ENCODE assay signal across 18 cellular contexts in genomic region chr18:44458777-44459176, GRCh38.
DNase-seq lines count a peak whose midpoint lies in the region; ATAC-seq and TF ChIP-seq lines count a peak whose summit lies in the region.
"Had no signal": no experiment of that assay in that cellular context is flagged by ENCODE, and none has a peak within 500 bp of the region (broad histone marks: within the 10 kb centered on the region; RNA-seq: fewer than 3 reads in every experiment).

No MANE protein-coding gene starts in this region.

- H3K9me3 ChIP-seq in adipocyte (ENCODE audit: control insufficient read depth, low read length) = no peaks in the 10 kb centered on the region
- H3K9me3 ChIP-seq: testis had no signal

- no peak for DNase-seq in activated naive CD8-positive, alpha-beta T cell treated with anti-CD3 and anti-CD28 coated beads, Interleukin-2, amount 50 U/mL, for 24 hours
- no peak for DNase-seq in activated naive CD8-positive, alpha-beta T cell treated with anti-CD3 and anti-CD28 coated beads for 36 hours
- DNase-seq in adipocyte (ENCODE audit: low read depth) (peak; percentile 71), foreskin fibroblast (peak; percentile 82 to 91), hypothalamus (lab: John Stamatoyannopoulos, UW) (no peak), posterior vena cava (ENCODE audit: low spot score) (no peak)
- DNase-seq in activated CD8-positive, alpha-beta memory T cell treated with anti-CD3 and anti-CD28 coated beads, Interleukin-2, amount 10 ng/mL, durations not matched to agents 7 days and 5 days = no peak
- DNase-seq: DND-41, hippocampal formation, NCI-H1105 treated with DMSO at 0.1 percent for 48 hours, NCI-H524, testis, WERI-Rb-1 had no signal

- H3K36me3 ChIP-seq in adipocyte (ENCODE audit: control insufficient read depth, insufficient read depth, low read length, severe bottlenecking) = no peaks in the 10 kb centered on the region
- H3K36me3 ChIP-seq: WERI-Rb-1 had no signal

- intact Hi-C loops in posterior vena cava (cut with DNase I) = no loop called here

- H3K27ac Mint-ChIP-seq in activated naive CD8-positive, alpha-beta T cell treated with anti-CD3 and anti-CD28 coated beads, Interleukin-2, amount 50 U/mL, for 24 hours = no peak overlapping the region
- no peak overlapping the region for H3K27ac Mint-ChIP-seq in activated naive CD8-positive, alpha-beta T cell treated with anti-CD3 and anti-CD28 coated beads for 36 hours
- no peak overlapping the region for H3K27ac Mint-ChIP-seq in activated CD8-positive, alpha-beta memory T cell treated with anti-CD3 and anti-CD28 coated beads, Interleukin-2, amount 10 ng/mL, durations not matched to agents 7 days and 5 days
- H3K27ac Mint-ChIP-seq: memory B cell, progenitor cell of endocrine pancreas had no signal

- no peaks in the 10 kb centered on the region for H3K4me1 ChIP-seq in adipocyte (ENCODE audit: control insufficient read depth, insufficient read depth, low read length)
- H3K4me1 ChIP-seq: testis had no signal

- CTCF ChIA-PET in activated CD8-positive, alpha-beta memory T cell treated with anti-CD3 and anti-CD28 coated beads, Interleukin-2, amount 10 ng/mL, durations not matched to agents 7 days and 5 days (lab: Charles Lee) = no interaction called here

- ATAC-seq in activated naive CD8-positive, alpha-beta T cell treated with anti-CD3 and anti-CD28 coated beads, Interleukin-2, amount 50 U/mL, for 24 hours = peak; percentile 63
- ATAC-seq in HG02763 (IDR thresholded peaks at IDR 0.05; ENCODE audit: unreplicated experiment) = no peak
- ATAC-seq in activated CD8-positive, alpha-beta memory T cell treated with anti-CD3 and anti-CD28 coated beads, Interleukin-2, amount 10 ng/mL, durations not matched to agents 7 days and 5 days = no peak
- ATAC-seq: Right ventricle myocardium inferior had no signal

- H3K27me3 Mint-ChIP-seq in activated naive CD8-positive, alpha-beta T cell treated with anti-CD3 and anti-CD28 coated beads, Interleukin-2, amount 50 U/mL, for 24 hours = no peaks in the 10 kb centered on the region
- H3K27me3 Mint-ChIP-seq in activated naive CD8-positive, alpha-beta T cell treated with anti-CD3 and anti-CD28 coated beads for 36 hours = no peaks in the 10 kb centered on the region
- H3K27me3 Mint-ChIP-seq in activated CD8-positive, alpha-beta memory T cell treated with anti-CD3 and anti-CD28 coated beads, Interleukin-2, amount 10 ng/mL, durations not matched to agents 7 days and 5 days = peaks cover 17% of the 10 kb centered on the region
- H3K27me3 Mint-ChIP-seq: central memory CD8-positive, alpha-beta T cell; memory B cell; progenitor cell of endocrine pancreas had no signal

- H3K27me3 ChIP-seq in adipocyte (replicated peaks; ENCODE audit: control insufficient read depth, insufficient read depth, low read length) = no peaks in the 10 kb centered on the region
- H3K27me3 ChIP-seq: testis had no signal

- no peaks in the 10 kb centered on the region for H3K36me3 Mint-ChIP-seq in activated naive CD8-positive, alpha-beta T cell treated with anti-CD3 and anti-CD28 coated beads, Interleukin-2, amount 50 U/mL, for 24 hours (ENCODE audit: low read depth)
- no peaks in the 10 kb centered on the region for H3K36me3 Mint-ChIP-seq in activated naive CD8-positive, alpha-beta T cell treated with anti-CD3 and anti-CD28 coated beads for 36 hours
- no peaks in the 10 kb centered on the region for H3K36me3 Mint-ChIP-seq in activated CD8-positive, alpha-beta memory T cell treated with anti-CD3 and anti-CD28 coated beads, Interleukin-2, amount 10 ng/mL, durations not matched to agents 7 days and 5 days
- H3K36me3 Mint-ChIP-seq: memory B cell had no signal

- no peak overlapping the region for H3K9ac ChIP-seq in adipocyte (ENCODE audit: low read length)

- H3K4me3 ChIP-seq in adipocyte (ENCODE audit: low read length) = no peak overlapping the region
- no peak overlapping the region for H3K4me3 ChIP-seq in foreskin fibroblast (ENCODE audit: low read depth in 1 of 2, low read length in 2 of 2)
- H3K4me3 ChIP-seq: testis had no signal

- no peak overlapping the region for H3K4me3 Mint-ChIP-seq in activated naive CD8-positive, alpha-beta T cell treated with anti-CD3 and anti-CD28 coated beads, Interleukin-2, amount 50 U/mL, for 24 hours
- no peak overlapping the region for H3K4me3 Mint-ChIP-seq in activated naive CD8-positive, alpha-beta T cell treated with anti-CD3 and anti-CD28 coated beads for 36 hours
- H3K4me3 Mint-ChIP-seq in activated CD8-positive, alpha-beta memory T cell treated with anti-CD3 and anti-CD28 coated beads, Interleukin-2, amount 10 ng/mL, durations not matched to agents 7 days and 5 days = no peak overlapping the region
- H3K4me3 Mint-ChIP-seq: central memory CD8-positive, alpha-beta T cell; memory B cell had no signal

- no peaks in the 10 kb centered on the region for H3K4me1 Mint-ChIP-seq in activated naive CD8-positive, alpha-beta T cell treated with anti-CD3 and anti-CD28 coated beads, Interleukin-2, amount 50 U/mL, for 24 hours
- no peaks in the 10 kb centered on the region for H3K4me1 Mint-ChIP-seq in activated naive CD8-positive, alpha-beta T cell treated with anti-CD3 and anti-CD28 coated beads for 36 hours
- H3K4me1 Mint-ChIP-seq in activated CD8-positive, alpha-beta memory T cell treated with anti-CD3 and anti-CD28 coated beads, Interleukin-2, amount 10 ng/mL, durations not matched to agents 7 days and 5 days = no peaks in the 10 kb centered on the region
- H3K4me1 Mint-ChIP-seq: central memory CD8-positive, alpha-beta T cell; memory B cell had no signal

- peak; percentile 17 for TF ChIP-seq CTCF in foreskin fibroblast (IDR thresholded peaks at IDR 0.05; ENCODE audit: low read depth, low read length)

- H3K9me3 Mint-ChIP-seq in activated naive CD8-positive, alpha-beta T cell treated with anti-CD3 and anti-CD28 coated beads, Interleukin-2, amount 50 U/mL, for 24 hours = no peaks in the 10 kb centered on the region
- H3K9me3 Mint-ChIP-seq in activated naive CD8-positive, alpha-beta T cell treated with anti-CD3 and anti-CD28 coated beads for 36 hours = no peaks in the 10 kb centered on the region
- no peaks in the 10 kb centered on the region for H3K9me3 Mint-ChIP-seq in activated CD8-positive, alpha-beta memory T cell treated with anti-CD3 and anti-CD28 coated beads, Interleukin-2, amount 10 ng/mL, durations not matched to agents 7 days and 5 days (ENCODE audit: low read depth)
- H3K9me3 Mint-ChIP-seq: central memory CD8-positive, alpha-beta T cell; memory B cell had no signal

Comparison
In these comparisons a context has a peak if more than half of its experiments do, and no peak if none do; other contexts are left out.
1. DNase-seq: peak in adipocyte (single experiment) and foreskin fibroblast (2 of 2); none in activated naive CD8-positive, alpha-beta T cell treated with anti-CD3 and anti-CD28 coated beads, Interleukin-2, amount 50 U/mL, for 24 hours (single experiment), activated naive CD8-positive, alpha-beta T cell treated with anti-CD3 and anti-CD28 coated beads for 36 hours (single experiment), hypothalamus (0 of 51), activated CD8-positive, alpha-beta memory T cell treated with anti-CD3 and anti-CD28 coated beads, Interleukin-2, amount 10 ng/mL, durations not matched to agents 7 days and 5 days (single experiment) and posterior vena cava (single experiment).